9 cellular contexts compared by ENCODE assay signal in the genomic region with DNA sequence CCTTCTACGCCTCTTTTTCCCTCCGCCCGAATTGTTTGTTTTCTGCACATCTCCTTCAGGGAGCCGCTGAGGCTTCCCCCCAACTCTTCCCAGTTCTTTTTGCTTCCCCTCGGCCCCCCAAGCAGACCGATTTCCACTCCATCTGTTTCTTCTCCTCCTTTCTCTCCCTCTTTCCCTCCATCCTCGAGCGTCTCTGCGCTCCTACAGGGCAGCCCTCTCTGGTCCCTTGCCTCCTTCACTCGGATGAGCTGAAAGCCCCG. TPM values are rescaled to one million over a fixed set of nuclear protein-coding genes. Genes with fewer than 3 reads are reported as not detected.
DNase-seq lines count a peak whose midpoint lies in the region; ATAC-seq and TF ChIP-seq lines count a peak whose summit lies in the region.
"Had no signal": no experiment of that assay in that cellular context is flagged by ENCODE, and none has a peak within 500 bp of the region (broad histone marks: within the 10 kb centered on the region; RNA-seq: fewer than 3 reads in every experiment).

No MANE protein-coding gene starts in this region.

- H3K4me3 ChIP-seq in SJCRH30 (peak overlapping the region; percentile 57), fibroblast of mammary gland (ENCODE audit: control insufficient read depth, low read depth, low read length) (peak overlapping the region; percentile 3), skeletal muscle cell (ENCODE audit: low read depth, low read length) (peak overlapping the region; percentile 38)

- no peak overlapping the region for H3K27ac ChIP-seq in SJCRH30
- H3K27ac ChIP-seq: foreskin keratinocyte had no signal

- DNase-seq in GM13977 (ENCODE audit: low spot score) (peak; percentile 27), SJCRH30 (peak; percentile 11 to 36), fibroblast of mammary gland (ENCODE audit: low read depth) (no peak), skeletal muscle cell (ENCODE audit: low read depth) (no peak), SHP77 treated with DMSO at 0.1 percent for 48 hours (lab: John Stamatoyannopoulos, UW) (no peak), sciatic nerve (ENCODE audit: low spot score) (no peak)
- DNase-seq in activated CD4-positive, CD25-positive, alpha-beta regulatory T cell (lab: John Stamatoyannopoulos, UW), result no peak
- DNase-seq: foreskin keratinocyte had no signal

- in situ Hi-C loops in GM13977 (cut with MboI; ENCODE audit: low pct_unique_long_range_greater_than_20kb, low sequenced_read_pairs, unreplicated experiment), result no loop called here

- H3K9me3 ChIP-seq in SJCRH30 (replicated peaks), result no peaks in the 10 kb centered on the region

- H3K27me3 ChIP-seq in SJCRH30, result no peaks in the 10 kb centered on the region

- TF ChIP-seq CTCF in GM13977 (IDR thresholded peaks at IDR 0.05; ENCODE audit: extremely low read depth, insufficient read depth, missing control alignments), result no peak
- TF ChIP-seq CTCF in fibroblast of mammary gland (conservative IDR thresholded peaks at IDR 0.05; ENCODE audit: control insufficient read depth, insufficient read depth, low read depth, low read length), result no peak

- intact Hi-C loops in sciatic nerve (cut with DNase I), result no loop called here

- ATAC-seq in sciatic nerve (no peak), HG02852 (IDR thresholded peaks at IDR 0.05; ENCODE audit: unreplicated experiment) (no peak)

- no peaks in the 10 kb centered on the region for H3K4me1 ChIP-seq in SJCRH30

- H3K36me3 ChIP-seq in SJCRH30, result no peaks in the 10 kb centered on the region

RNA-seq across cellular contexts. Expression of a gene that starts 0.3 kb away (rescaled TPM):
- 0.33 and 0.93 TPM in 2 replicates for total RNA-seq in SJCRH30 (2014; rRNA removed; shearing (Covaris generic))
- total RNA-seq in sciatic nerve, result 0.45 TPM
- total RNA-seq: foreskin keratinocyte had no signal

RNA-seq across cellular contexts. Expression of a gene that starts 15.1 kb away (rescaled TPM):
- 2.5 and 2.6 TPM in 2 replicates for total RNA-seq in SJCRH30 (2014; rRNA removed; shearing (Covaris generic))
- total RNA-seq in sciatic nerve, result 1.3 TPM

Comparison
In these comparisons a context has a peak if more than half of its experiments do, and no peak if none do; other contexts are left out.
1. DNase-seq: peak in GM13977 (single experiment) and SJCRH30 (2 of 2); none in fibroblast of mammary gland (single experiment), skeletal muscle cell (single experiment), SHP77 treated with DMSO at 0.1 percent for 48 hours (single experiment), sciatic nerve (single experiment) and activated CD4-positive, CD25-positive, alpha-beta regulatory T cell (0 of 4).
2. H3K4me3 ChIP-seq: peak in every context shown above with its lines; median percentile 57 in SJCRH30; 38 in skeletal muscle cell; 3 in fibroblast of mammary gland.